In the genomic region with DNA sequence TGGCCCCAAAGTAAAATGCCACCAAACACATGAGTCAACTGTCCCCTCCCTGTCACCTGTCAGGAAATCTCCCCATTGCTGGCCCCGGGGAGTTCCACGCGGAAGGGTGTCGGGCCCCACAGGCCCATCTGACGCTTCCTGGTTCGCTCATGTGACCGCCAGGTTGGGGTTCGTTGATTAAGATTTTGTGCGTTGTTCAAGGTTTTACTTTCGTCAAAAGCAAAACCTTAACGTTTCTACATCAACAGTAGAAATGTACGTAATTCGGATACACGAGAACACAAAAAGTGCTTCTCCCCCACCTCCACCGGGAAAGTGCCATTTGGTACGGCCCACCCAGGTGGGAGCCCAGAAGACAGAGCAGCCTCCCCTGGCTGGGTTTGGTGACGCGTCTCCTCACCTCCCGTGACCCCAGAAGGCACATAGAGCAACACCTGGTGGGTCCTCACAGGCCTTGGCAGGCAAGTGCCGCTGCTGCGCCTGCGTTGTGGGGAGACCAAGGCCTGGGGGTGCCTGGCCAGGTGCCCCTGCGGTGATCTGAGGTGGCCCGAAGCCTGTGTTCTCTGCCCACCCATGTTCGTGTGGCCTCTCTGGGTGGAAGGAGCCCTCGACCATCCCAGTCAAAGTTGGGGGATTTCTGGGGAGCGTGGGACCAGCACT, we compare ENCODE assay signal across 8 cellular contexts.
DNase-seq lines count a peak whose midpoint lies in the region; ATAC-seq lines count a peak whose summit lies in the region.
"Had no signal": no experiment of that assay in that cellular context is flagged by ENCODE, and none has a peak within 500 bp of the region (broad histone marks: within the 10 kb centered on the region; RNA-seq: fewer than 3 reads in every experiment).

No MANE protein-coding gene starts in this region.

- peak; percentile 24 for DNase-seq in activated naive CD4-positive, alpha-beta T cell treated with Interleukin-2 at 50 U/mL for 16 hours
- DNase-seq in stimulated activated CD8-positive, alpha-beta memory T cell treated with anti-CD3 and anti-CD28 coated beads, Interleukin-12 subunit alpha, Interleukin-12 subunit beta, amount 100 ng/mL, for 1 hour (ENCODE audit: low read depth) = peak; percentile 22
- DNase-seq in NCI-H69 (lab: John Stamatoyannopoulos, UW) = no peak
- DNase-seq in iPS-NIHi11 (ENCODE audit: low spot score) = no peak

- peak overlapping the region; percentile 48; the same call in 1 of the 2 replicates for H3K27ac ChIP-seq in HUES6 (ENCODE audit: low read depth, low read length)

- ATAC-seq in GM19468 (IDR thresholded peaks at IDR 0.05; ENCODE audit: extremely low read depth, unreplicated experiment) (peak; percentile 21), HG03095 (IDR thresholded peaks at IDR 0.05; ENCODE audit: unreplicated experiment) (no peak)

- H3K4me3 ChIP-seq in HUES6 (ENCODE audit: low read depth, low read length) = no peak overlapping the region
- H3K4me3 ChIP-seq: lung had no signal

- H3K4me1 ChIP-seq in HUES6 (ENCODE audit: control insufficient read depth, insufficient read depth, low read length) = peaks cover 61% of the 10 kb centered on the region

- no peak overlapping the region for H3K9ac ChIP-seq in HUES6 (ENCODE audit: low read length)

- peaks cover 26% of the 10 kb centered on the region for H3K36me3 ChIP-seq in HUES6 (ENCODE audit: control insufficient read depth, insufficient read depth, low read length)

- no peaks in the 10 kb centered on the region for H3K27me3 ChIP-seq in HUES6 (ENCODE audit: control insufficient read depth, insufficient read depth, low read length)

- no peaks in the 10 kb centered on the region for H3K9me3 ChIP-seq in HUES6 (ENCODE audit: control insufficient read depth, insufficient read depth, low read depth, low read length)

Comparison
In these comparisons a context has a peak if more than half of its experiments do, and no peak if none do; other contexts are left out.
1. DNase-seq: peak in activated naive CD4-positive, alpha-beta T cell treated with Interleukin-2 at 50 U/mL for 16 hours (single experiment) and stimulated activated CD8-positive, alpha-beta memory T cell treated with anti-CD3 and anti-CD28 coated beads, Interleukin-12 subunit alpha, Interleukin-12 subunit beta, amount 100 ng/mL, for 1 hour (single experiment); none in NCI-H69 (single experiment) and iPS-NIHi11 (single experiment).